In genomic region chr18:77100751-77101355, GRCh38 we compare ENCODE assay signal across 8 cellular contexts. TPM values are rescaled to one million over a fixed set of nuclear protein-coding genes. Genes with fewer than 3 reads are reported as not detected.
DNase-seq lines count a peak whose midpoint lies in the region; ATAC-seq and TF ChIP-seq lines count a peak whose summit lies in the region.

No MANE protein-coding gene starts in this region.

- ATAC-seq in right cardiac atrium = no peak
- ATAC-seq in Right ventricle myocardium superior (ENCODE audit: poor library complexity) = no peak
- ATAC-seq in lower lobe of right lung = no peak
- no peak for ATAC-seq in upper lobe of left lung (ENCODE audit: low FRiP score in 2 of 2)

- no peak for TF ChIP-seq POLR2A in upper lobe of left lung (IDR thresholded peaks at IDR 0.05)

- TF ChIP-seq EP300 in upper lobe of left lung (IDR thresholded peaks at IDR 0.05) = no peak

- H3K27me3 ChIP-seq in right cardiac atrium (ENCODE audit: control insufficient read depth, insufficient read depth) (no peaks in the 10 kb centered on the region), lower lobe of right lung (ENCODE audit: low read depth) (no peaks in the 10 kb centered on the region), upper lobe of left lung (no peaks in the 10 kb centered on the region)

- H3K36me3 ChIP-seq in lower lobe of right lung (peaks cover 11% of the 10 kb centered on the region), upper lobe of left lung (peaks cover 0 to 15% (median 3%) of the 10 kb centered on the region in 4 donors)

- WGBS in right cardiac atrium = 71% methylated on average over 8 of the region's 8 CpGs
- WGBS in upper lobe of left lung, 2 donors = 52 to 74% methylated on average over 5 to 7 of the region's 8 CpGs

- intact Hi-C loops in right cardiac atrium (cut with DNase I) = no loop called here
- intact Hi-C loops in Right ventricle myocardium superior (cut with DNase I) = no loop called here
- intact Hi-C loops in lower lobe of right lung (cut with DNase I) = no loop called here

- H3K9me3 ChIP-seq in right cardiac atrium (ENCODE audit: control insufficient read depth, low read length) (no peaks in the 10 kb centered on the region), lower lobe of right lung (no peaks in the 10 kb centered on the region), upper lobe of left lung (no peaks in the 10 kb centered on the region)

- H3K27ac ChIP-seq in right cardiac atrium (ENCODE audit: low read length) = peak overlapping the region; percentile 9
- H3K27ac ChIP-seq in lower lobe of right lung = peak overlapping the region; percentile 81
- peak overlapping the region; percentile 80 to 89 (median 86) for H3K27ac ChIP-seq in upper lobe of left lung

- no peak for TF ChIP-seq CTCF in lower lobe of right lung (IDR thresholded peaks at IDR 0.05)
- no peak for TF ChIP-seq CTCF in upper lobe of left lung (IDR thresholded peaks at IDR 0.05)

- DNase-seq in right cardiac atrium (peak in 1 of 3 donors; percentile 23), Right ventricle myocardium superior (no peak), lower lobe of right lung (no peak), upper lobe of left lung (peak in 1 of 2 donors; percentile 18), NCI-H187 treated with DMSO at 0.1 percent for 48 hours (lab: John Stamatoyannopoulos, UW) (no peak), OCI-M1 (lab: John Stamatoyannopoulos, UW) (no peak)
- peak; percentile 38 for DNase-seq in activated naive CD4-positive, alpha-beta T cell treated with anti-CD3 and anti-CD28 coated beads, Interleukin-2, amount 50 U/mL, for 16 hours
- DNase-seq in NK-92 treated with Interleukin-12 subunit alpha and Interleukin-12 subunit beta, amount 100 ng/mL, for 24 hours (lab: John Stamatoyannopoulos, UW) = no peak

- H3K4me1 ChIP-seq in right cardiac atrium (ENCODE audit: control insufficient read depth, insufficient read depth, low read length) (peaks cover 15% of the 10 kb centered on the region), lower lobe of right lung (peaks cover 85% of the 10 kb centered on the region), upper lobe of left lung (peaks cover 39 to 86% (median 53%) of the 10 kb centered on the region in 4 donors)

- H3K4me3 ChIP-seq in right cardiac atrium (ENCODE audit: low read length) = no peak overlapping the region
- no peak overlapping the region for H3K4me3 ChIP-seq in lower lobe of right lung
- H3K4me3 ChIP-seq in upper lobe of left lung = no peak overlapping the region

RNA-seq across cellular contexts. Expression of gene MBP, which starts 31.7 kb away (rescaled TPM):
- total RNA-seq in right cardiac atrium (10 to 100 TPM; 14.6 to 26.4 (median 19.6) TPM), Right ventricle myocardium superior (29.9 TPM), lower lobe of right lung (90.6 TPM), upper lobe of left lung (10 to 100 TPM; 55.5 to 87.6 (median 68.8) TPM)
- 10.5 TPM for polyA plus RNA-seq in right cardiac atrium

Comparison
In these comparisons a context has a peak if more than half of its experiments do, and no peak if none do; other contexts are left out.
1. H3K27ac ChIP-seq: peak in every context shown above with its lines; median percentile 86 in upper lobe of left lung; 81 in lower lobe of right lung; 9 in right cardiac atrium.